8 cellular contexts compared by ENCODE assay signal in the genomic region with DNA sequence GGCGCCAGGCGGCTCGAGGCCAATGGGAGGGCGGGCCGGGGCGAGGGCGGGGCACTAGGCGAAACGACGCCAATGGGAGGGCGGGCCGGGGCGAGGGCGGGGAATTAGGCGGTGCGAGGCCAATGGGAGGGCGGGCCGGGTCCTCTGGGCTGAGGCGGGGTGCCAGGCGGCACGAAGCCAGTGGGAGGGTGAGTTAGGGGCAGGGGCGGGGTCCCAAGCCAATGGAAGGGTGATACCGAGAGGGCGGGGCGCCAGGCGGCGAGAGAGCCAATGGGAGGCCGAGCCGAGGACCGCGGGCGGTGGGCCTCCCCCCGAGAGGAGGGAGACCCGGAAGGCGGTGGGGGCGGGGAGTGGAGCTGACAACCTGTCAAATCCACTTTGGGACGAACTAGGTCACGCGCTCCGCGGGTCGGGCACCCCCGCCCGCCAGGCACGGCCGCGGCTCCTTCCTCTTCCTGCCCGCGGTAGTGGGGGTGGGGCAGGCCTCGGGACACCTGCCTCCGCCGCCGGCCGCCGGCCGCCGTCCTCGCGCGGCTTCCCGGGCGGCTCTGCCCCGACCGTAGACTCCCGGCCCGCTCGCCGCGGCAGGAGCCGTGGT.
DNase-seq lines count a peak whose midpoint lies in the region; ATAC-seq and TF ChIP-seq lines count a peak whose summit lies in the region.

No MANE protein-coding gene starts in this region.

- DNase-seq in AG09309 (ENCODE audit: low read depth) (peak; percentile 92), NCI-H226 (peak; percentile 98), iris pigment epithelial cell (ENCODE audit: low read depth) (peak; percentile 99)
- peak; percentile 100 for DNase-seq in activated CD4-positive, CD25-positive, alpha-beta regulatory T cell (lab: John Stamatoyannopoulos, UW)
- peak; percentile 100 for DNase-seq in central memory CD4-positive, alpha-beta T cell
- DNase-seq in stimulated activated CD4-positive, alpha-beta T cell treated with anti-CD3 and anti-CD28 coated beads, Interleukin-12 subunit alpha, Interleukin-12 subunit beta, amount 100 ng/mL, for 24 hours (ENCODE audit: low read depth in 2 of 2), result peak; percentile 100

- no peak for TF ChIP-seq CTCF in AG09309 (IDR thresholded peaks at IDR 0.05; ENCODE audit: control insufficient read depth, insufficient read depth, low read depth, low read length, missing control alignments)

- peak overlapping the region; percentile 80 for H3K4me3 ChIP-seq in AG09309 (ENCODE audit: control insufficient read depth, low read depth, low read length)

- ATAC-seq in GM19023 (IDR thresholded peaks at IDR 0.05; ENCODE audit: unreplicated experiment) (peak; percentile 85), HG03196 (IDR thresholded peaks at IDR 0.05; ENCODE audit: unreplicated experiment) (peak; percentile 92)

Comparison
In these comparisons a context has a peak if more than half of its experiments do, and no peak if none do; other contexts are left out.
1. Peak in every context shown above with its lines: DNase-seq, ATAC-seq and H3K4me3 ChIP-seq.